In genomic region chr9:12272471-12273072, GRCh38 we compare ENCODE assay signal across 27 cellular contexts.
A peak's percentile ranks its signal among the peaks of the same experiment; 100 is the strongest.
DNase-seq lines count a peak whose midpoint lies in the region; ATAC-seq and TF ChIP-seq lines count a peak whose summit lies in the region.
"Had no signal": no experiment of that assay in that cellular context is flagged by ENCODE, and none has a peak within 500 bp of the region (broad histone marks: within the 10 kb centered on the region; RNA-seq: fewer than 3 reads in every experiment).

No MANE protein-coding gene starts in this region.

- no peaks in the 10 kb centered on the region for H3K4me1 ChIP-seq in A673 (ENCODE audit: insufficient read depth, low read length, poor library complexity, severe bottlenecking)
- no peaks in the 10 kb centered on the region for H3K4me1 ChIP-seq in psoas muscle
- H3K4me1 ChIP-seq: BE2C, SJCRH30 had no signal

- H3K36me3 Mint-ChIP-seq in brain = no peaks in the 10 kb centered on the region
- H3K36me3 Mint-ChIP-seq: CD14-positive monocyte; CD8-positive, alpha-beta memory T cell had no signal

- peaks cover 50% of the 10 kb centered on the region for H3K4me1 Mint-ChIP-seq in brain
- H3K4me1 Mint-ChIP-seq: CD14-positive monocyte; CD8-positive, alpha-beta memory T cell had no signal

- intact Hi-C loops in A673 (cut with micrococcal nuclease; ENCODE audit: unreplicated experiment) (no loop called here), psoas muscle (cut with DNase I) (no loop called here)

- no peaks in the 10 kb centered on the region for H3K27me3 Mint-ChIP-seq in brain
- H3K27me3 Mint-ChIP-seq: CD8-positive, alpha-beta memory T cell had no signal

- 65 to 75% (median 71%) methylated on average over 2 of the region's 2 CpGs for WGBS in psoas muscle, 3 donors

- DNase-seq in A673 (ENCODE audit: low spot score) = peak; percentile 1
- DNase-seq in inferior parietal cortex (ENCODE audit: extremely low spot score) = peak; percentile 56
- DNase-seq in occipital lobe (lab: John Stamatoyannopoulos, UW) = peak; percentile 4
- DNase-seq in GM13976 (ENCODE audit: low spot score) = no peak
- no peak for DNase-seq in RPMI8226
- DNase-seq in psoas muscle = no peak
- no peak for DNase-seq in GOT3 (lab: John Stamatoyannopoulos, UW)
- DNase-seq: ACHN; BE2C; Calu3; CD8-positive, alpha-beta memory T cell; DND-41; NCI-H1048; NCI-H1417; NCI-H1694 treated with DMSO at 0.1 percent for 48 hours; NCI-H2081; NCI-H2171; NCI-H226; NCI-H524; NCI-H748 treated with DMSO at 0.1 percent for 48 hours; PC-3; SJCRH30 had no signal

- peaks cover 0 to 3% (median 0%) of the 10 kb centered on the region in 5 experiments for H3K9me3 Mint-ChIP-seq in brain

- ATAC-seq in psoas muscle = no peak
- ATAC-seq: PC-3, Right ventricle myocardium inferior, SK-N-SH treated with all-trans-retinoic acid at 6 μM for 48 hours had no signal

- POLR2A ChIA-PET in A673 (lab: Charles Lee; ENCODE audit: low non-redundant PET) = no interaction called here

- in situ Hi-C loops in GM13976 (cut with MboI; ENCODE audit: low sequenced_read_pairs, unreplicated experiment) = no loop called here

- no peak for TF ChIP-seq CTCF in A673 (conservative IDR thresholded peaks at IDR 0.05; ENCODE audit: low read depth, low read length)
- TF ChIP-seq CTCF in brain (conservative IDR thresholded peaks at IDR 0.05) = no peak
- TF ChIP-seq CTCF in GM13976 (IDR thresholded peaks at IDR 0.05; ENCODE audit: borderline replicate concordance, control extremely low read depth, extremely low read depth, insufficient read depth, missing control alignments) = no peak
- no peak for TF ChIP-seq CTCF in psoas muscle (IDR thresholded peaks at IDR 0.05)

- BruUV-seq in A673 (replicated peaks; lab: Mats Ljungman, UMichigan) = no TSS peak

- H3K9me3 ChIP-seq in A673 (ENCODE audit: low read depth, low read length, poor library complexity, severe bottlenecking) (no peaks in the 10 kb centered on the region), psoas muscle (no peaks in the 10 kb centered on the region)
- H3K9me3 ChIP-seq: BE2C, SJCRH30 had no signal

- CTCF ChIA-PET in A673 (lab: Charles Lee) = no interaction called here

- H3K36me3 ChIP-seq in A673 (ENCODE audit: insufficient read depth, low read length, poor library complexity, severe bottlenecking) (no peaks in the 10 kb centered on the region), psoas muscle (ENCODE audit: insufficient read depth in 1 of 2, low read depth in 1 of 2) (no peaks in the 10 kb centered on the region)
- H3K36me3 ChIP-seq: BE2C, SJCRH30 had no signal

- H3K27ac ChIP-seq in A673 (ENCODE audit: low read depth, low read length, poor library complexity, severe bottlenecking) (no peak overlapping the region), psoas muscle (no peak overlapping the region)
- H3K27ac ChIP-seq: 22Rv1, SJCRH30 had no signal

- H3K27me3 ChIP-seq in A673 (replicated peaks; ENCODE audit: insufficient read depth, low read depth, low read length, poor library complexity) = no peaks in the 10 kb centered on the region
- no peaks in the 10 kb centered on the region for H3K27me3 ChIP-seq in psoas muscle (ENCODE audit: insufficient read depth in 3 of 3, low read length in 2 of 3)
- H3K27me3 ChIP-seq: BE2C, SJCRH30 had no signal

- peak overlapping the region in 4 of 5 experiments; percentile 13 to 96 (median 58) for H3K27ac Mint-ChIP-seq in brain
- H3K27ac Mint-ChIP-seq: CD14-positive monocyte; CD8-positive, alpha-beta memory T cell had no signal

- H3K4me3 Mint-ChIP-seq in brain = no peak overlapping the region
- H3K4me3 Mint-ChIP-seq: CD14-positive monocyte; CD8-positive, alpha-beta memory T cell had no signal

- no peak overlapping the region for H3K4me3 ChIP-seq in A673 (ENCODE audit: low read depth, low read length, poor library complexity, severe bottlenecking)
- H3K4me3 ChIP-seq in psoas muscle = no peak overlapping the region
- H3K4me3 ChIP-seq: SJCRH30 had no signal

Comparison
In these comparisons a context has a peak if more than half of its experiments do, and no peak if none do; other contexts are left out.
1. DNase-seq: peak in A673 (single experiment), inferior parietal cortex (single experiment) and occipital lobe (single experiment); none in GM13976 (single experiment), RPMI8226 (single experiment), psoas muscle (0 of 2) and GOT3 (single experiment).